Comparison of ENCODE assay signal across 2 cellular contexts in genomic region chr3:100060685-100061484, GRCh38.
TF ChIP-seq lines count a peak whose summit lies in the region.

No MANE protein-coding gene starts in this region.

TF ChIP-seq in IMR-90, 13 proteins besides CTCF, POLR2A, EP300 and RAD21:
- TF ChIP-seq NFE2L2 (IDR thresholded peaks at IDR 0.05; ENCODE audit: low read depth, low read length) (no peak), MAZ (IDR thresholded peaks at IDR 0.05; ENCODE audit: borderline replicate concordance, low read depth, low read length) (no peak), RFX5 (IDR thresholded peaks at IDR 0.05; ENCODE audit: low read depth, low read length) (no peak), RCOR1 (IDR thresholded peaks at IDR 0.05; ENCODE audit: insufficient replicate concordance, low read length) (no peak), BHLHE40 (IDR thresholded peaks at IDR 0.05; ENCODE audit: low read depth, low read length) (no peak), CEBPB (IDR thresholded peaks at IDR 0.05; ENCODE audit: low read depth, low read length) (no peak), MXI1 (IDR thresholded peaks at IDR 0.05; ENCODE audit: borderline replicate concordance, low read depth, low read length) (no peak), SMC3 (IDR thresholded peaks at IDR 0.05; ENCODE audit: low read depth, low read length) (no peak), MAFK (IDR thresholded peaks at IDR 0.05; ENCODE audit: low read depth, low read length) (no peak), FOS (IDR thresholded peaks at IDR 0.05; ENCODE audit: low read depth, low read length) (no peak), CHD1 (IDR thresholded peaks at IDR 0.05; ENCODE audit: low read depth, low read length) (no peak)
- TF ChIP-seq, protein P1, sequence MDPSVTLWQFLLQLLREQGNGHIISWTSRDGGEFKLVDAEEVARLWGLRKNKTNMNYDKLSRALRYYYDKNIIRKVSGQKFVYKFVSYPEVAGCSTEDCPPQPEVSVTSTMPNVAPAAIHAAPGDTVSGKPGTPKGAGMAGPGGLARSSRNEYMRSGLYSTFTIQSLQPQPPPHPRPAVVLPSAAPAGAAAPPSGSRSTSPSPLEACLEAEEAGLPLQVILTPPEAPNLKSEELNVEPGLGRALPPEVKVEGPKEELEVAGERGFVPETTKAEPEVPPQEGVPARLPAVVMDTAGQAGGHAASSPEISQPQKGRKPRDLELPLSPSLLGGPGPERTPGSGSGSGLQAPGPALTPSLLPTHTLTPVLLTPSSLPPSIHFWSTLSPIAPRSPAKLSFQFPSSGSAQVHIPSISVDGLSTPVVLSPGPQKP (IDR thresholded peaks at IDR 0.05; ENCODE audit: borderline replicate concordance, low read depth, low read length), result no peak
- TF ChIP-seq, protein P2, sequence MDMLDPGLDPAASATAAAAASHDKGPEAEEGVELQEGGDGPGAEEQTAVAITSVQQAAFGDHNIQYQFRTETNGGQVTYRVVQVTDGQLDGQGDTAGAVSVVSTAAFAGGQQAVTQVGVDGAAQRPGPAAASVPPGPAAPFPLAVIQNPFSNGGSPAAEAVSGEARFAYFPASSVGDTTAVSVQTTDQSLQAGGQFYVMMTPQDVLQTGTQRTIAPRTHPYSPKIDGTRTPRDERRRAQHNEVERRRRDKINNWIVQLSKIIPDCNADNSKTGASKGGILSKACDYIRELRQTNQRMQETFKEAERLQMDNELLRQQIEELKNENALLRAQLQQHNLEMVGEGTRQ (IDR thresholded peaks at IDR 0.05; ENCODE audit: low read depth, low read length), result no peak

TF ChIP-seq in HEK293T, 16 proteins besides CTCF, POLR2A, EP300 and RAD21:
- TF ChIP-seq SUZ12 (IDR thresholded peaks at IDR 0.05) (no peak), FOXM1 (IDR thresholded peaks at IDR 0.05; ENCODE audit: borderline replicate concordance) (no peak), NFRKB (IDR thresholded peaks at IDR 0.05) (no peak), PKNOX1 (IDR thresholded peaks at IDR 0.05) (no peak), HDGF (IDR thresholded peaks at IDR 0.05; ENCODE audit: borderline replicate concordance) (no peak), L3MBTL2 (conservative IDR thresholded peaks at IDR 0.05) (no peak), LEF1 (IDR thresholded peaks at IDR 0.05; ENCODE audit: borderline replicate concordance) (no peak), FOXA1 (IDR thresholded peaks at IDR 0.05) (no peak), CTBP1 (IDR thresholded peaks at IDR 0.05; ENCODE audit: borderline replicate concordance) (no peak), SP1 (IDR thresholded peaks at IDR 0.05) (no peak), ARNT (IDR thresholded peaks at IDR 0.05) (no peak), FOXK2 (IDR thresholded peaks at IDR 0.05) (no peak), ZNF384 (IDR thresholded peaks at IDR 0.05) (no peak)
